ENCODE assay signal across 17 cellular contexts in the genomic region with DNA sequence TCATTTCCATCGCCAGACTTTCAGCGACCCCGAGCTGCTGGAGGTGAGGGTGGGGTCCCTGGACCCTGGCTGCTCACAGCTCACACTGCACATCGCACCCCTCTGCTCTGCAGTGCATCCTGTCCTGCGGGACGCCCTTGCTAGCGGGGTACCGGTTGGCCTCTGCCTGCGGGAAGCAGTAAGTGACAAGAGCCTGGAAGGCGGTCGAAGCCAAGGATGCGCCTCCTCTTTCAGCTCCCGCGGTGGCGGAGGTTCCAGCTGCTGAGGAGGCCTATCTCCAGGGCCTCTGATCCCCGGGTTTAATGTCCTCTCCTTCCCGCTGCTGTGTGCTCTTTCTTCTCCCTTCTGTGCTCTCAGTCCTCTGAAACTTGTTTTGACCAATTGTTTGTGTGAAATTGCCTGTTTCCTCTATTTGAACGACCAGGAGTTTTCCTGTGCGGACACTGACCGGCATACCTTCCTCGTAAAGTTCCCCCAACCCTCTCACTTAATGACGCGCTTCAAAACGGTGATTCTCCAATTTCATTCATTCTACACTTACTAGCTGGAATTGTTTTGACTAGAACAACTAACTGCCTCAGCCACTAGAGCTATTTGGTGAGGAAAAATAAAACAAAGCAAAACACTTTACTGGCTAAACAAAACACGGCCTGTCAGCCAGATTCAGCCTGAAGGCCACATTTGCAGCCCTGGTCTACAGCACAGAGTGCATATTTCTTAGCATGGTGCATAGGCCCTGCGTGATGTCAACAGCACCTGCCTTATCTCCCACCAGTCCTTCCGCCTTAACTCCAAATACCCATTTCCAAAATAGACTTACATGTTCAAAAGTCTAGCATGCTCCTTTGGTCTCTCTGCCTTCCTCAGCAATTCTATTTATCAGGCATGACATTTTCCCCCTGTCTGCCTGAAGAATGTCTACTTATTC. TPM values are rescaled to one million over a fixed set of nuclear protein-coding genes. Genes with fewer than 3 reads are reported as not detected.
DNase-seq lines count a peak whose midpoint lies in the region; ATAC-seq and TF ChIP-seq lines count a peak whose summit lies in the region.
"Had no signal": no experiment of that assay in that cellular context is flagged by ENCODE, and none has a peak within 500 bp of the region (broad histone marks: within the 10 kb centered on the region; RNA-seq: fewer than 3 reads in every experiment).

No MANE protein-coding gene starts in this region.

- intact Hi-C loops in left ventricle myocardium superior (cut with micrococcal nuclease) (no loop called here), Right ventricle myocardium inferior (cut with DNase I) (no loop called here), thyroid gland (cut with DNase I) (no loop called here), lower lobe of right lung (cut with DNase I) (no loop called here)

- ATAC-seq in left ventricle myocardium superior (peak; percentile 77), Right ventricle myocardium inferior (no peak), lower lobe of right lung (no peak), GM21367 (IDR thresholded peaks at IDR 0.05; ENCODE audit: unreplicated experiment) (no peak)

- TF ChIP-seq CTCF in endothelial cell (IDR thresholded peaks at IDR 0.05; ENCODE audit: unreplicated experiment) (no peak), neural progenitor cell (IDR thresholded peaks at IDR 0.05) (no peak), thyroid gland (IDR thresholded peaks at IDR 0.05) (no peak), lower lobe of right lung (IDR thresholded peaks at IDR 0.05) (no peak), suprapubic skin (IDR thresholded peaks at IDR 0.05) (no peak)

- H3K27ac Mint-ChIP-seq in endothelial cell (ENCODE audit: unreplicated experiment) (peak overlapping the region; percentile 82), neural progenitor cell (no peak overlapping the region)
- H3K27ac Mint-ChIP-seq: IgD-negative memory B cell had no signal

- H3K4me1 Mint-ChIP-seq in endothelial cell (ENCODE audit: unreplicated experiment) = peaks cover 23% of the 10 kb centered on the region
- H3K4me1 Mint-ChIP-seq in neural progenitor cell = peaks cover 3% of the 10 kb centered on the region

- TF ChIP-seq EP300 in suprapubic skin (IDR thresholded peaks at IDR 0.05) = no peak

- peak overlapping the region; percentile 35 for H3K4me3 Mint-ChIP-seq in endothelial cell (ENCODE audit: unreplicated experiment)
- peak overlapping the region; percentile 20 for H3K4me3 Mint-ChIP-seq in neural progenitor cell
- H3K4me3 Mint-ChIP-seq: IgD-negative memory B cell had no signal

- no peaks in the 10 kb centered on the region for H3K36me3 ChIP-seq in neural progenitor cell
- H3K36me3 ChIP-seq in thyroid gland = no peaks in the 10 kb centered on the region
- H3K36me3 ChIP-seq in lower lobe of right lung = no peaks in the 10 kb centered on the region
- H3K36me3 ChIP-seq in suprapubic skin = no peaks in the 10 kb centered on the region
- H3K36me3 ChIP-seq: SJSA1 had no signal

- TF ChIP-seq POLR2A in thyroid gland (IDR thresholded peaks at IDR 0.05) = no peak
- no peak for TF ChIP-seq POLR2A in suprapubic skin (IDR thresholded peaks at IDR 0.05)

- no peak overlapping the region for H3K4me2 ChIP-seq in neural progenitor cell

- no peaks in the 10 kb centered on the region for H3F3A ChIP-seq in neural progenitor cell (ENCODE audit: low read depth)

- H2AFZ ChIP-seq in neural progenitor cell (replicated peaks) = peak overlapping the region; percentile 79

- DNase-seq in left ventricle myocardium superior = peak; percentile 15
- DNase-seq in Right ventricle myocardium inferior (ENCODE audit: missing footprints) = no peak
- peak; percentile 53 for DNase-seq in endothelial cell (ENCODE audit: low spot score)
- DNase-seq in neural progenitor cell (ENCODE audit: low spot score) = peak; percentile 25
- peak; percentile 5 to 10 for DNase-seq in thyroid gland
- DNase-seq in lower lobe of right lung = no peak
- no peak for DNase-seq in suprapubic skin (ENCODE audit: low spot score in 2 of 2)
- DNase-seq: C1 segment of cervical spinal cord, NCI-H1436 treated with DMSO at 0.1 percent for 48 hours, NCI-H2081, NCI-H526 treated with DMSO at 0.1 percent for 48 hours, OCI-M1, RPMI8226 had no signal

- H3K27me3 ChIP-seq in neural progenitor cell = no peaks in the 10 kb centered on the region
- H3K27me3 ChIP-seq in thyroid gland = no peaks in the 10 kb centered on the region
- H3K27me3 ChIP-seq in lower lobe of right lung (ENCODE audit: low read depth) = peaks cover 4% of the 10 kb centered on the region
- H3K27me3 ChIP-seq in suprapubic skin = peaks cover 10% of the 10 kb centered on the region
- H3K27me3 ChIP-seq: SJSA1 had no signal

- H3K9me3 Mint-ChIP-seq in endothelial cell (ENCODE audit: unreplicated experiment) = no peaks in the 10 kb centered on the region
- H3K9me3 Mint-ChIP-seq in neural progenitor cell = no peaks in the 10 kb centered on the region
- H3K9me3 Mint-ChIP-seq: IgD-negative memory B cell had no signal

- no peak overlapping the region for H3K4me3 ChIP-seq in neural progenitor cell
- H3K4me3 ChIP-seq in thyroid gland (replicated peaks in 1 of 3) = no peak overlapping the region
- H3K4me3 ChIP-seq in lower lobe of right lung = no peak overlapping the region
- H3K4me3 ChIP-seq in suprapubic skin = no peak overlapping the region
- H3K4me3 ChIP-seq: SJSA1 had no signal

- H3K4me1 ChIP-seq in neural progenitor cell (no peaks in the 10 kb centered on the region), thyroid gland (no peaks in the 10 kb centered on the region), lower lobe of right lung (no peaks in the 10 kb centered on the region), suprapubic skin (no peaks in the 10 kb centered on the region)
- H3K4me1 ChIP-seq: SJSA1 had no signal

- no peaks in the 10 kb centered on the region for H3K36me3 Mint-ChIP-seq in endothelial cell (ENCODE audit: low read depth, unreplicated experiment)
- no peaks in the 10 kb centered on the region for H3K36me3 Mint-ChIP-seq in neural progenitor cell

- H3K9me3 ChIP-seq in neural progenitor cell (ENCODE audit: low read depth) (no peaks in the 10 kb centered on the region), thyroid gland (no peaks in the 10 kb centered on the region), lower lobe of right lung (no peaks in the 10 kb centered on the region), suprapubic skin (no peaks in the 10 kb centered on the region)
- H3K9me3 ChIP-seq: SJSA1 had no signal

- H3K27me3 Mint-ChIP-seq in endothelial cell (ENCODE audit: unreplicated experiment) (peaks cover 6% of the 10 kb centered on the region), neural progenitor cell (ENCODE audit: insufficient read depth, low read depth) (no peaks in the 10 kb centered on the region)

- WGBS in thyroid gland, 2 donors = 42 to 47% methylated on average over 26 to 27 of the region's 27 CpGs
- 51% methylated on average over 27 of the region's 27 CpGs for WGBS in suprapubic skin

- no peak overlapping the region for H3K9ac ChIP-seq in neural progenitor cell

- H3K79me2 ChIP-seq in neural progenitor cell (ENCODE audit: low read depth) = no peaks in the 10 kb centered on the region

- H3K27ac ChIP-seq in neural progenitor cell (no peak overlapping the region), thyroid gland (no peak overlapping the region), lower lobe of right lung (no peak overlapping the region), suprapubic skin (no peak overlapping the region)
- H3K27ac ChIP-seq: SJSA1 had no signal

- no peaks in the 10 kb centered on the region for H4K20me1 ChIP-seq in neural progenitor cell (ENCODE audit: low read depth)

RNA-seq across cellular contexts. Expression of a gene that starts 28.0 kb away (rescaled TPM):
- total RNA-seq in left ventricle myocardium superior (not detected), Right ventricle myocardium inferior (not detected), endothelial cell (ENCODE audit: unreplicated experiment) (0.13 TPM), neural progenitor cell (ENCODE audit: low replicate concordance) (not detected in 2 replicates), thyroid gland (not detected), lower lobe of right lung (not detected), suprapubic skin (not detected)
- total RNA-seq: A172, SJSA1 had no signal

RNA-seq across cellular contexts. Expression of a gene that starts 42.6 kb away (rescaled TPM):
- 91.1 TPM for total RNA-seq in left ventricle myocardium superior
- total RNA-seq in Right ventricle myocardium inferior = 76.3 TPM
- 21.6 TPM for total RNA-seq in endothelial cell (ENCODE audit: unreplicated experiment)
- 22.7 and 37.8 TPM in 2 replicates for total RNA-seq in neural progenitor cell (ENCODE audit: low replicate concordance)
- total RNA-seq in thyroid gland = under 1 TPM in 3 of 4 donors, not detected in 1; 0.11 to 0.39 (median 0.13) TPM
- total RNA-seq in lower lobe of right lung = 1.1 TPM
- total RNA-seq in suprapubic skin = 1 to 10 TPM in 1 of 4 donors, under 1 TPM in 2, not detected in 1; 0.34 to 1.1 (median 0.51) TPM

RNA-seq across cellular contexts. Expression of a gene that starts 53.9 kb away (rescaled TPM):
- total RNA-seq in left ventricle myocardium superior (15.6 TPM), Right ventricle myocardium inferior (14.6 TPM), endothelial cell (ENCODE audit: unreplicated experiment) (31.7 TPM), neural progenitor cell (ENCODE audit: low replicate concordance) (66.1 and 128 TPM in 2 replicates), thyroid gland (10 to 100 TPM; 24.7 to 41.9 (median 31.5) TPM), lower lobe of right lung (22.8 TPM), suprapubic skin (10 to 100 TPM; 12.2 to 20.8 (median 17.1) TPM)

Comparison
In these comparisons a context has a peak if more than half of its experiments do, and no peak if none do; other contexts are left out.
1. DNase-seq: peak in left ventricle myocardium superior (single experiment), endothelial cell (single experiment), neural progenitor cell (single experiment) and thyroid gland (2 of 2); none in Right ventricle myocardium inferior (single experiment), lower lobe of right lung (single experiment) and suprapubic skin (0 of 2).
2. RNA of a gene that starts 42.6 kb away (total RNA-seq): 91.1 TPM in left ventricle myocardium superior (single experiment), 76.3 TPM in Right ventricle myocardium inferior (single experiment), 22.7 to 37.8 TPM in neural progenitor cell and 21.6 TPM in endothelial cell (single experiment); 1.1 TPM in lower lobe of right lung (single experiment), 0.34 to 1.1 TPM in suprapubic skin and 0.11 to 0.39 TPM in thyroid gland; every median in the first group is over 10 times any median in the second.